ENCODE assay signal across 1 cellular context in the genomic region with DNA sequence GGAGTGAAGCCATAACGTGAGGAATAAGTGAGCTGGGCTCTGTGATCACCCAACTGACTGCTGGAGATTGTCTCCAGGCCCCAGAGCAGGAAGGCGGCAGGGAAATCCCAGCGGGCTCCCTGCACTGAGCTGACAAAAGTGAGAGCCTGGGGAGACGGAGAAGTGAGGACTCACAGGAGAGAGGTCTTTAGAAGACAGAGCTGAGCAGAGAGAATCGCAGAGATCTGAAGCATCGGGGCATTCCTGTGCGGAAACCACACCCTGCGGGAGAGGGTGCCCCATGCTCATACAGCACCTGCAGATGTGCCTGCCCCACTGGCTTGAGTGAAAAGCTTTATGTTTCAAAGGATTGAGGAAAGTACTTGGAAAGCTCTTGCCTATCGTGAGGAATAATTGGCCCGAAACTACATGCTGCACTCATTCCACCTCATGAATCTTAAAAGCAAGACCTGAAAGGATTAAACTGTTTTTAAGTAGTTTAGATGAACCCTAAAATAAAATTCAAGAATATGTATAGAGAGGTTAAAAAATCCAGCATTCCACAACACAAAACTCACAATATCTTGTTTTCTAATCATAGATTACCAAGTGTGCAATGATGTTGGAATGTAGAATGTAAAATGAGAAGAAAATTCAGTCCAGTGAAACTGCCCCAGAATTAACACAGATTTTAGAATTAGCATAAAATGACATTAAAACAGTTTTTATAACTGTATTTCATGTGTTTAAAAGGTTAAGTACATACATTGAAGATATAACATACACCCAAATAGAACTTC.
TF ChIP-seq lines count a peak whose summit lies in the region.

No MANE protein-coding gene starts in this region.

TF ChIP-seq in IMR-90, 13 proteins besides CTCF, POLR2A, EP300 and RAD21:
- no peak for TF ChIP-seq NFE2L2 (IDR thresholded peaks at IDR 0.05; ENCODE audit: low read depth, low read length)
- no peak for TF ChIP-seq MAFK (IDR thresholded peaks at IDR 0.05; ENCODE audit: low read depth, low read length)
- TF ChIP-seq CEBPB (IDR thresholded peaks at IDR 0.05; ENCODE audit: low read depth, low read length): no peak
- no peak for TF ChIP-seq MXI1 (IDR thresholded peaks at IDR 0.05; ENCODE audit: borderline replicate concordance, low read depth, low read length)
- TF ChIP-seq CHD1 (IDR thresholded peaks at IDR 0.05; ENCODE audit: low read depth, low read length): no peak
- TF ChIP-seq RFX5 (IDR thresholded peaks at IDR 0.05; ENCODE audit: low read depth, low read length): no peak
- TF ChIP-seq BHLHE40 (IDR thresholded peaks at IDR 0.05; ENCODE audit: low read depth, low read length): no peak
- TF ChIP-seq, protein P1, sequence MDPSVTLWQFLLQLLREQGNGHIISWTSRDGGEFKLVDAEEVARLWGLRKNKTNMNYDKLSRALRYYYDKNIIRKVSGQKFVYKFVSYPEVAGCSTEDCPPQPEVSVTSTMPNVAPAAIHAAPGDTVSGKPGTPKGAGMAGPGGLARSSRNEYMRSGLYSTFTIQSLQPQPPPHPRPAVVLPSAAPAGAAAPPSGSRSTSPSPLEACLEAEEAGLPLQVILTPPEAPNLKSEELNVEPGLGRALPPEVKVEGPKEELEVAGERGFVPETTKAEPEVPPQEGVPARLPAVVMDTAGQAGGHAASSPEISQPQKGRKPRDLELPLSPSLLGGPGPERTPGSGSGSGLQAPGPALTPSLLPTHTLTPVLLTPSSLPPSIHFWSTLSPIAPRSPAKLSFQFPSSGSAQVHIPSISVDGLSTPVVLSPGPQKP (IDR thresholded peaks at IDR 0.05; ENCODE audit: borderline replicate concordance, low read depth, low read length): no peak
- no peak for TF ChIP-seq MAZ (IDR thresholded peaks at IDR 0.05; ENCODE audit: borderline replicate concordance, low read depth, low read length)
- no peak for TF ChIP-seq SMC3 (IDR thresholded peaks at IDR 0.05; ENCODE audit: low read depth, low read length)
- TF ChIP-seq FOS (IDR thresholded peaks at IDR 0.05; ENCODE audit: low read depth, low read length): no peak
- TF ChIP-seq, protein P2, sequence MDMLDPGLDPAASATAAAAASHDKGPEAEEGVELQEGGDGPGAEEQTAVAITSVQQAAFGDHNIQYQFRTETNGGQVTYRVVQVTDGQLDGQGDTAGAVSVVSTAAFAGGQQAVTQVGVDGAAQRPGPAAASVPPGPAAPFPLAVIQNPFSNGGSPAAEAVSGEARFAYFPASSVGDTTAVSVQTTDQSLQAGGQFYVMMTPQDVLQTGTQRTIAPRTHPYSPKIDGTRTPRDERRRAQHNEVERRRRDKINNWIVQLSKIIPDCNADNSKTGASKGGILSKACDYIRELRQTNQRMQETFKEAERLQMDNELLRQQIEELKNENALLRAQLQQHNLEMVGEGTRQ (IDR thresholded peaks at IDR 0.05; ENCODE audit: low read depth, low read length): no peak
- no peak for TF ChIP-seq RCOR1 (IDR thresholded peaks at IDR 0.05; ENCODE audit: insufficient replicate concordance, low read length)
TF ChIP-seq in IMR-90: peak in this region for 0.
